ENCODE assay signal across 23 cellular contexts in the genomic region with DNA sequence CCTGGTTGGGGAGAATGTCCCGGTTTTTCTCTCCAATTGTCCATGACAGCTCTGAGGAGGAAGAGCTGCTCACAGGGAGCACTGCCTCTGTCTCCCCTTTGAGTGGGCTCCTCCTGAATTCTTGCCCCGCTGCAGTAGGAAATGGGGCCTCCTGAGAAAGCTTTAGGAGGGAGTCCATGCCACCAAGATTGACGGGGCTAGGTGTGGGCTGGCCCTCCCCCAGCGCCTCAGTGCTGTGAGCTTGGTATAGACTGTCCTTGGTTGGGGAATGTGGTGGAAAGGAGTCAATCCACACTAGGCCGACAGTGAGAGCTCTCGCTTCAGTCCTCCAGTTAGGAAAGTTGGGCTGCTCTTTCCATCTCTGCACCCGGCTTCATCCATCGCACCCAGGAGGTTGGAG. TPM values are rescaled to one million over a fixed set of nuclear protein-coding genes. Genes with fewer than 3 reads are reported as not detected.
DNase-seq lines count a peak whose midpoint lies in the region; ATAC-seq and TF ChIP-seq lines count a peak whose summit lies in the region.
"Had no signal": no experiment of that assay in that cellular context is flagged by ENCODE, and none has a peak within 500 bp of the region (broad histone marks: within the 10 kb centered on the region; RNA-seq: fewer than 3 reads in every experiment).

No MANE protein-coding gene starts in this region.

- TF ChIP-seq CTCF in endodermal cell (conservative IDR thresholded peaks at IDR 0.05): no peak
- no peak for TF ChIP-seq CTCF in tibial artery (IDR thresholded peaks at IDR 0.05)

- H3K27me3 ChIP-seq in SJCRH30 (no peaks in the 10 kb centered on the region), endodermal cell (ENCODE audit: control insufficient read depth, insufficient read depth, low read length, poor library complexity, severe bottlenecking) (peaks cover 10% of the 10 kb centered on the region), neuronal stem cell (ENCODE audit: control insufficient read depth in 3 of 3, insufficient read depth in 3 of 3, low read depth in 1 of 3, low read length in 3 of 3) (peaks cover 0 to 4% (median 0%) of the 10 kb centered on the region in 3 experiments), tibial artery (no peaks in the 10 kb centered on the region)

- POLR2A ChIA-PET in activated CD4-positive, alpha-beta T cell treated with anti-CD3 and anti-CD28 coated beads for 36 hours (lab: Charles Lee): no interaction called here

- no peak overlapping the region for H3K4ac ChIP-seq in neuronal stem cell (ENCODE audit: low read length)

- H4K91ac ChIP-seq in neuronal stem cell (ENCODE audit: low read depth, low read length, poor library complexity): peak overlapping the region; percentile 89

- H3K14ac ChIP-seq in neuronal stem cell (ENCODE audit: low read length): no peak overlapping the region

- H3K36me3 ChIP-seq in SJCRH30 (no peaks in the 10 kb centered on the region), endodermal cell (ENCODE audit: control insufficient read depth, insufficient read depth, low read length) (no peaks in the 10 kb centered on the region), neuronal stem cell (replicated peaks in 1 of 2; ENCODE audit: control insufficient read depth in 2 of 2, insufficient read depth in 2 of 2, low read length in 2 of 2) (no peaks in the 10 kb centered on the region), tibial artery (no peaks in the 10 kb centered on the region)
- H3K36me3 ChIP-seq: BLaER1 treated with 17β-estradiol and CSF1 and Interleukin-3, amounts not matched to agents 10 nM and 100 nM had no signal

- DNase-seq in SJCRH30 (peak; percentile 96 to 99), endodermal cell (no peak), neuronal stem cell (ENCODE audit: low spot score) (no peak), tibial artery (no peak)
- no peak for DNase-seq in activated CD4-positive, alpha-beta T cell treated with anti-CD3 and anti-CD28 coated beads for 36 hours
- DNase-seq in activated naive CD4-positive, alpha-beta T cell treated with Interleukin-2 at 50 U/mL for 16 hours: no peak
- DNase-seq: ACHN; activated CD4-positive, alpha-beta T cell treated with anti-CD3 and anti-CD28 coated beads for 4 hours; Calu3; left colon; NCI-H1105 treated with DMSO at 0.1 percent for 48 hours; NCI-H510A treated with DMSO at 0.1 percent for 48 hours; SIG-M5; T-cell; trophoblast cell had no signal

- H3K4me2 ChIP-seq in neuronal stem cell (ENCODE audit: insufficient read depth, low read length, poor library complexity, severe bottlenecking): no peak overlapping the region

- ATAC-seq in GM19324 (IDR thresholded peaks at IDR 0.05; ENCODE audit: low FRiP score, unreplicated experiment) (no peak), HG02588 (IDR thresholded peaks at IDR 0.05; ENCODE audit: unreplicated experiment) (no peak)
- no peak for ATAC-seq in activated CD4-positive, alpha-beta T cell treated with anti-CD3 and anti-CD28 coated beads for 36 hours
- ATAC-seq: activated naive CD4-positive, alpha-beta T cell treated with anti-CD3 and anti-CD28 coated beads, Interleukin-2, amount 50 U/mL, for 72 hours; HepG2; left colon; natural killer cell treated with Interleukin-12 subunit alpha and Interleukin-12 subunit beta and Interleukin-15 and Interleukin-18, amount 100 ng/mL, for 72 hours; stimulated activated memory B cell treated with anti-CD40 and anti-IgM and Interleukin-4, amounts not matched to agents 10 μg/mL and 1 μg/mL and 100 μg/mL, for 72 hours; T-cell had no signal

- H2AK5ac ChIP-seq in neuronal stem cell (ENCODE audit: low read depth, low read length): peak overlapping the region; percentile 47

- H3K79me1 ChIP-seq in neuronal stem cell (ENCODE audit: low read depth, low read length): no peaks in the 10 kb centered on the region

- peaks cover 2% of the 10 kb centered on the region for H3K9me3 Mint-ChIP-seq in endodermal cell
- H3K9me3 Mint-ChIP-seq in activated CD4-positive, alpha-beta T cell treated with anti-CD3 and anti-CD28 coated beads for 36 hours (ENCODE audit: low read depth): no peaks in the 10 kb centered on the region
- H3K9me3 Mint-ChIP-seq: activated naive CD4-positive, alpha-beta T cell treated with anti-CD3 and anti-CD28 coated beads, Interleukin-2, amount 50 U/mL, for 72 hours; natural killer cell treated with Interleukin-12 subunit alpha and Interleukin-12 subunit beta and Interleukin-15 and Interleukin-18, amount 100 ng/mL, for 72 hours; stimulated activated memory B cell treated with anti-CD40 and anti-IgM and Interleukin-4, amounts not matched to agents 10 μg/mL and 1 μg/mL and 100 μg/mL, for 72 hours; T-cell had no signal

- H3K9me3 ChIP-seq in SJCRH30 (replicated peaks): no peaks in the 10 kb centered on the region; the same call in 1 of the 2 replicates
- H3K9me3 ChIP-seq in endodermal cell (ENCODE audit: control insufficient read depth, low read length): no peaks in the 10 kb centered on the region
- H3K9me3 ChIP-seq in neuronal stem cell (replicated peaks in 1 of 2; ENCODE audit: control insufficient read depth in 2 of 2, insufficient read depth in 1 of 2, low read depth in 1 of 2, low read length in 2 of 2): no peaks in the 10 kb centered on the region
- H3K9me3 ChIP-seq in tibial artery: no peaks in the 10 kb centered on the region
- H3K9me3 ChIP-seq: BLaER1 treated with 17β-estradiol and CSF1 and Interleukin-3, amounts not matched to agents 10 nM and 100 nM had no signal

- H3K23ac ChIP-seq in neuronal stem cell (ENCODE audit: low read depth, low read length, poor library complexity): no peak overlapping the region

- H3K27me3 Mint-ChIP-seq in endodermal cell (ENCODE audit: insufficient read depth): peaks cover 5% of the 10 kb centered on the region
- peaks cover 3% of the 10 kb centered on the region for H3K27me3 Mint-ChIP-seq in activated CD4-positive, alpha-beta T cell treated with anti-CD3 and anti-CD28 coated beads for 36 hours

- peak overlapping the region; percentile 23 for H2BK120ac ChIP-seq in neuronal stem cell (ENCODE audit: low read depth, low read length)

- peaks cover 6% of the 10 kb centered on the region for H3K4me1 Mint-ChIP-seq in endodermal cell
- peaks cover 3% of the 10 kb centered on the region for H3K4me1 Mint-ChIP-seq in activated CD4-positive, alpha-beta T cell treated with anti-CD3 and anti-CD28 coated beads for 36 hours

- intact Hi-C loops in tibial artery (cut with DNase I; ENCODE audit: low total_unique reads): no loop called here
- intact Hi-C loops in activated CD4-positive, alpha-beta T cell treated with anti-CD3 and anti-CD28 coated beads for 36 hours (cut with DNase I, micrococcal nuclease): no loop called here

- no peak overlapping the region for H2BK15ac ChIP-seq in neuronal stem cell (ENCODE audit: low read length)

- H2AFZ ChIP-seq in neuronal stem cell (ENCODE audit: low read length): peak overlapping the region; percentile 78

- peaks cover 26% of the 10 kb centered on the region for H3K4me1 ChIP-seq in SJCRH30
- peaks cover 3% of the 10 kb centered on the region for H3K4me1 ChIP-seq in endodermal cell (ENCODE audit: control insufficient read depth, insufficient read depth, low read length)
- H3K4me1 ChIP-seq in neuronal stem cell (ENCODE audit: control insufficient read depth in 2 of 2, insufficient read depth in 1 of 2, low read depth in 1 of 2, low read length in 2 of 2): peaks cover 10 to 18% of the 10 kb centered on the region in 2 donors
- peaks cover 0 to 42% (median 19%) of the 10 kb centered on the region in 4 donors for H3K4me1 ChIP-seq in tibial artery

- no peak overlapping the region for H3K18ac ChIP-seq in neuronal stem cell (ENCODE audit: low read length)

- peak overlapping the region; percentile 71 for H3K27ac ChIP-seq in SJCRH30
- H3K27ac ChIP-seq in endodermal cell (ENCODE audit: low read depth, low read length): peak overlapping the region; percentile 97
- no peak overlapping the region for H3K27ac ChIP-seq in neuronal stem cell (replicated peaks; ENCODE audit: low read length)
- peak overlapping the region; percentile 69 to 70 for H3K27ac ChIP-seq in tibial artery
- H3K27ac ChIP-seq: BLaER1 treated with 17β-estradiol and CSF1 and Interleukin-3, amounts not matched to agents 10 nM and 100 nM; HL-60 had no signal

- no peaks in the 10 kb centered on the region for H3K36me3 Mint-ChIP-seq in endodermal cell (ENCODE audit: low read depth)
- H3K36me3 Mint-ChIP-seq in activated CD4-positive, alpha-beta T cell treated with anti-CD3 and anti-CD28 coated beads for 36 hours (ENCODE audit: low read depth): no peaks in the 10 kb centered on the region
- H3K36me3 Mint-ChIP-seq: activated naive CD4-positive, alpha-beta T cell treated with anti-CD3 and anti-CD28 coated beads, Interleukin-2, amount 50 U/mL, for 72 hours; natural killer cell treated with Interleukin-12 subunit alpha and Interleukin-12 subunit beta and Interleukin-15 and Interleukin-18, amount 100 ng/mL, for 72 hours; stimulated activated memory B cell treated with anti-CD40 and anti-IgM and Interleukin-4, amounts not matched to agents 10 μg/mL and 1 μg/mL and 100 μg/mL, for 72 hours; T-cell had no signal

- no peak overlapping the region for H3K27ac Mint-ChIP-seq in endodermal cell
- no peak overlapping the region for H3K27ac Mint-ChIP-seq in activated CD4-positive, alpha-beta T cell treated with anti-CD3 and anti-CD28 coated beads for 36 hours
- H3K27ac Mint-ChIP-seq: activated naive CD4-positive, alpha-beta T cell treated with anti-CD3 and anti-CD28 coated beads, Interleukin-2, amount 50 U/mL, for 72 hours; natural killer cell treated with Interleukin-12 subunit alpha and Interleukin-12 subunit beta and Interleukin-15 and Interleukin-18, amount 100 ng/mL, for 72 hours; stimulated activated memory B cell treated with anti-CD40 and anti-IgM and Interleukin-4, amounts not matched to agents 10 μg/mL and 1 μg/mL and 100 μg/mL, for 72 hours; T-cell had no signal

- H3K9ac ChIP-seq in endodermal cell (ENCODE audit: extremely low read depth, low read length, poor library complexity, severe bottlenecking): no peak overlapping the region
- no peak overlapping the region for H3K9ac ChIP-seq in neuronal stem cell (ENCODE audit: low read depth, low read length, poor library complexity)

- H4K8ac ChIP-seq in neuronal stem cell (ENCODE audit: low read depth, low read length): no peak overlapping the region

- peak overlapping the region; percentile 37 for H3K4me3 ChIP-seq in SJCRH30
- no peak overlapping the region for H3K4me3 ChIP-seq in endodermal cell (ENCODE audit: low read length)
- no peak overlapping the region for H3K4me3 ChIP-seq in neuronal stem cell (ENCODE audit: low read length in 2 of 2)
- H3K4me3 ChIP-seq in tibial artery: no peak overlapping the region
- H3K4me3 ChIP-seq: BLaER1 treated with 17β-estradiol and CSF1 and Interleukin-3, amounts not matched to agents 10 nM and 100 nM had no signal

- H3K4me3 Mint-ChIP-seq in endodermal cell: no peak overlapping the region
- H3K4me3 Mint-ChIP-seq in activated CD4-positive, alpha-beta T cell treated with anti-CD3 and anti-CD28 coated beads for 36 hours: no peak overlapping the region
- H3K4me3 Mint-ChIP-seq: natural killer cell treated with Interleukin-12 subunit alpha and Interleukin-12 subunit beta and Interleukin-15 and Interleukin-18, amount 100 ng/mL, for 72 hours; stimulated activated memory B cell treated with anti-CD40 and anti-IgM and Interleukin-4, amounts not matched to agents 10 μg/mL and 1 μg/mL and 100 μg/mL, for 72 hours; T-cell had no signal

- CTCF ChIA-PET in activated CD4-positive, alpha-beta T cell treated with anti-CD3 and anti-CD28 coated beads for 36 hours (lab: Charles Lee): interaction anchor here (0.8 to 0.9 kb wide), 2 partner anchors 23 to 65 kb away, joined by 3 read pairs; no protein-coding TSS in a partner anchor

- peak overlapping the region; percentile 17 for H2BK12ac ChIP-seq in neuronal stem cell (ENCODE audit: low read length)

- WGBS in endodermal cell (ENCODE audit: insufficient coverage in 1 of 2, insufficient read length in 1 of 2), 2 experiments: 92 to 96% methylated on average over 5 to 8 of the region's 8 CpGs
- WGBS in neuronal stem cell (ENCODE audit: extremely low coverage in 2 of 2, insufficient read length in 2 of 2, insufficient replicate concordance in 1 of 2), 2 donors: no CpG with 5 or more reads among the region's 8 CpGs

- peak overlapping the region; percentile 19 for H2BK5ac ChIP-seq in neuronal stem cell (ENCODE audit: low read length)

RNA-seq across cellular contexts. Expression of gene CTDSP2, which starts 23.4 kb away (rescaled TPM):
- 803 and 887 TPM in 2 replicates for total RNA-seq in SJCRH30 (2014; rRNA removed; shearing (Covaris generic))
- 100 to 1,000 TPM; 137 to 148 TPM for total RNA-seq in endodermal cell
- polyA plus RNA-seq in endodermal cell (2013, experiment 1 of 2): 100 TPM
- polyA plus RNA-seq in endodermal cell (2013, experiment 2 of 2): 87.4 TPM
- 72.5 TPM for polyA plus RNA-seq in neuronal stem cell (2013, experiment 1 of 2)
- polyA plus RNA-seq in neuronal stem cell (2013, experiment 2 of 2): 71.9 TPM
- 10 to 100 TPM; 80.9 to 85.4 TPM for total RNA-seq in activated CD4-positive, alpha-beta T cell treated with anti-CD3 and anti-CD28 coated beads for 36 hours

RNA-seq across cellular contexts. Expression of gene AVIL, which starts 51.4 kb away (rescaled TPM):
- 107 and 111 TPM in 2 replicates for total RNA-seq in SJCRH30 (2014; rRNA removed; shearing (Covaris generic))
- total RNA-seq in endodermal cell: 1 to 10 TPM in 1 of 2 donors, under 1 TPM in 1; 0.22 to 1.7 TPM
- polyA plus RNA-seq in endodermal cell (2013, experiment 1 of 2): 0.68 TPM
- polyA plus RNA-seq in endodermal cell (2013, experiment 2 of 2): 0.50 TPM
- 0.15 TPM for polyA plus RNA-seq in neuronal stem cell (2013, experiment 1 of 2)
- 0.17 TPM for polyA plus RNA-seq in neuronal stem cell (2013, experiment 2 of 2)
- total RNA-seq in activated CD4-positive, alpha-beta T cell treated with anti-CD3 and anti-CD28 coated beads for 36 hours: under 1 TPM; 0.53 to 0.75 TPM

Comparison
In these comparisons a context has a peak if more than half of its experiments do, and no peak if none do; other contexts are left out.
1. DNase-seq: peak in SJCRH30 (2 of 2); none in endodermal cell (single experiment), neuronal stem cell (single experiment), tibial artery (0 of 2), activated CD4-positive, alpha-beta T cell treated with anti-CD3 and anti-CD28 coated beads for 36 hours (single experiment) and activated naive CD4-positive, alpha-beta T cell treated with Interleukin-2 at 50 U/mL for 16 hours (single experiment).
2. RNA of gene AVIL, which starts 51.4 kb away (total RNA-seq): 107 to 111 TPM in SJCRH30; 0.22 to 1.7 TPM in endodermal cell and 0.53 to 0.75 TPM in activated CD4-positive, alpha-beta T cell treated with anti-CD3 and anti-CD28 coated beads for 36 hours; every median in the first group is over 10 times any median in the second.